Comparison of ENCODE assay signal across 26 cellular contexts in the genomic region with DNA sequence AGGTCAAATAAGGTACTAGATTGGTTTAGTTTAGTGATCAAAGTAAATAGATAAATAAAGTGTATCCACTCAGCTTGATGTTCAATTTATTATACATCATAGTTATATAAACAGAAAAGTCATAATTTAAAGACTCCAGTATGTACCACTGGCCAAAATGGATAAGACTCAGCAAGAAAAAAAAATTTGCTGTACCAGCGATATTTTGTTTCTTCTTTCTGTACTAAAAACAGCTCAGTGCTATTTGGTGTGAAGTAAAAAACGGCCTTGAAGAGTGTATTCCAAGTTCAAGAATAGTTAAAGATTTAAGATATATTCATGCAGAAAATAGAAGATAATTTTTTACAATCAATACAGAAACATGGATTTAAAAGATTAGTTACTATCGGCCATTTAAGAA.
"Had no signal": no experiment of that assay in that cellular context is flagged by ENCODE, and none has a peak within 500 bp of the region (broad histone marks: within the 10 kb centered on the region; RNA-seq: fewer than 3 reads in every experiment).

No MANE protein-coding gene starts in this region.

- H3K4me1 ChIP-seq: colonic mucosa, esophagus squamous epithelium, gastrocnemius medialis, heart right ventricle, left lung, lower lobe of right lung had no signal

- H3K4me1 Mint-ChIP-seq: endodermal cell had no signal

- H3K27me3 Mint-ChIP-seq: dendritic cell treated with granulocyte-macrophage colony-stimulating factor and Interleukin-4, amounts not matched to agents 40 ng/mL and 50 ng/mL, for 4 days; effector memory CD8-positive, alpha-beta T cell had no signal

- H3K27me3 ChIP-seq: colonic mucosa, esophagus squamous epithelium, gastrocnemius medialis, heart right ventricle, left lung had no signal

- H3K9me3 ChIP-seq: colonic mucosa, esophagus squamous epithelium, gastrocnemius medialis, left lung, lower lobe of right lung had no signal

- H3K4me3 ChIP-seq: colonic mucosa, esophagus squamous epithelium, gastrocnemius medialis, heart right ventricle, left lung, lower lobe of right lung had no signal

- H3K36me3 ChIP-seq: colonic mucosa, esophagus squamous epithelium, gastrocnemius medialis, heart right ventricle, left lung, lower lobe of right lung had no signal

- FAIRE-seq: endometrium, islet of Langerhans, keratinocyte had no signal

- H3K9me3 Mint-ChIP-seq: dendritic cell treated with granulocyte-macrophage colony-stimulating factor and Interleukin-4, amounts not matched to agents 40 ng/mL and 50 ng/mL, for 4 days; endodermal cell had no signal

- ATAC-seq: effector memory CD8-positive, alpha-beta T cell; esophagus mucosa; gastrocnemius medialis; heart right ventricle; left cardiac atrium; left lung; left ventricle myocardium superior; lower lobe of right lung had no signal

- H3K27ac ChIP-seq: colonic mucosa, epithelial cell of prostate, esophagus squamous epithelium, gastrocnemius medialis, heart right ventricle, left lung, lower lobe of right lung had no signal

- H3K4me3 Mint-ChIP-seq: dendritic cell treated with granulocyte-macrophage colony-stimulating factor and Interleukin-4, amounts not matched to agents 40 ng/mL and 50 ng/mL, for 4 days; effector memory CD8-positive, alpha-beta T cell; endodermal cell had no signal

- DNase-seq: colonic mucosa; cortex of kidney; effector CD8-positive, alpha-beta T cell; effector memory CD8-positive, alpha-beta T cell; endodermal cell; erythroblast; esophagus squamous epithelium; foreskin fibroblast; foreskin melanocyte; gastrocnemius medialis; glutamatergic neuron; head of caudate nucleus; heart right ventricle; hippocampal formation; left cardiac atrium; left lung; left ventricle myocardium superior; lower lobe of right lung; mesenchymal stem cell; midbrain had no signal

- H3K27ac Mint-ChIP-seq: dendritic cell treated with granulocyte-macrophage colony-stimulating factor and Interleukin-4, amounts not matched to agents 40 ng/mL and 50 ng/mL, for 4 days; effector memory CD8-positive, alpha-beta T cell; endodermal cell had no signal
